8 cellular contexts compared by ENCODE assay signal in genomic region chr12:64665506-64665905, GRCh38. TPM values are rescaled to one million over a fixed set of nuclear protein-coding genes. Genes with fewer than 3 reads are reported as not detected.
A peak's percentile ranks its signal among the peaks of the same experiment; 100 is the strongest.
DNase-seq lines count a peak whose midpoint lies in the region; ATAC-seq, FAIRE-seq and TF ChIP-seq lines count a peak whose summit lies in the region.

No MANE protein-coding gene starts in this region.

- TF ChIP-seq CTCF in GM06990 (IDR thresholded peaks at IDR 0.05; ENCODE audit: insufficient read depth, low read length, poor library complexity, severe bottlenecking): no peak
- TF ChIP-seq CTCF in IMR-90 (conservative IDR thresholded peaks at IDR 0.05; ENCODE audit: low read depth, low read length): no peak
- no peak for TF ChIP-seq CTCF in bronchial epithelial cell (IDR thresholded peaks at IDR 0.05; ENCODE audit: insufficient read depth, low read length, severe bottlenecking)
- no peak for TF ChIP-seq CTCF in ovary (IDR thresholded peaks at IDR 0.05)
- TF ChIP-seq CTCF in BE2C (IDR thresholded peaks at IDR 0.05; ENCODE audit: low read depth, low read length): no peak

- peaks cover 29 to 84% of the 10 kb centered on the region in 2 experiments for H3K79me1 ChIP-seq in IMR-90 (ENCODE audit: low read depth in 1 of 2, low read length in 2 of 2)

- H3K36me3 ChIP-seq in GM06990 (ENCODE audit: control insufficient read depth, insufficient read depth, low read length) (no peaks in the 10 kb centered on the region), IMR-90 (ENCODE audit: control insufficient read depth, insufficient read depth, low read length) (no peaks in the 10 kb centered on the region), bronchial epithelial cell (ENCODE audit: control insufficient read depth, insufficient read depth, low read length) (no peaks in the 10 kb centered on the region), ovary (no peaks in the 10 kb centered on the region), BE2C (no peaks in the 10 kb centered on the region)

- H3K27ac ChIP-seq in IMR-90 (ENCODE audit: insufficient read depth, low read length) (peak overlapping the region; percentile 5; the same call in 1 of the 2 replicates), ovary (peak overlapping the region; percentile 52 to 56)

- FAIRE-seq in bronchial epithelial cell (lab: Jason Lieb, UNC): no peak

- H3K4me2 ChIP-seq in IMR-90 (ENCODE audit: low read depth, low read length): peak overlapping the region; percentile 48

- H3K9me3 ChIP-seq in IMR-90 (ENCODE audit: control insufficient read depth, insufficient read depth, low read length) (no peaks in the 10 kb centered on the region), ovary (no peaks in the 10 kb centered on the region), BE2C (no peaks in the 10 kb centered on the region)

- H3K14ac ChIP-seq in IMR-90 (replicated peaks; ENCODE audit: low read depth, low read length): peak overlapping the region; percentile 12

- dilution Hi-C loops in IMR-90 (cut with HindIII; ENCODE audit: low sequenced_read_pairs, unreplicated experiment): no loop called here

- no peak overlapping the region for H2BK15ac ChIP-seq in IMR-90 (ENCODE audit: low read depth, low read length)

- H3K4ac ChIP-seq in IMR-90 (ENCODE audit: low read depth, low read length): peak overlapping the region; percentile 30; the same call in 1 of the 2 replicates

- H3K27me3 ChIP-seq in GM06990 (replicated peaks; ENCODE audit: control insufficient read depth, insufficient read depth, low read length) (no peaks in the 10 kb centered on the region), IMR-90 (ENCODE audit: control insufficient read depth, insufficient read depth, low read length) (no peaks in the 10 kb centered on the region), bronchial epithelial cell (ENCODE audit: control insufficient read depth, insufficient read depth, low read length) (no peaks in the 10 kb centered on the region), ovary (no peaks in the 10 kb centered on the region), BE2C (no peaks in the 10 kb centered on the region)

- no peak overlapping the region for H4K8ac ChIP-seq in IMR-90 (ENCODE audit: low read depth in 2 of 2, low read length in 2 of 2)

- in situ Hi-C loops in IMR-90 (cut with MboI; ENCODE audit: low sequenced_read_pairs): no loop called here

- TF ChIP-seq POLR2A in IMR-90 (IDR thresholded peaks at IDR 0.05; ENCODE audit: low read depth, low read length) (no peak), ovary (IDR thresholded peaks at IDR 0.05) (no peak)

- TF ChIP-seq EP300 in ovary (IDR thresholded peaks at IDR 0.05): no peak

- peak overlapping the region; percentile 3 for H3K18ac ChIP-seq in IMR-90 (ENCODE audit: low read depth, low read length)

- no peak overlapping the region for H3K56ac ChIP-seq in IMR-90 (ENCODE audit: extremely low read depth, insufficient read depth, low read length)

- H3K4me1 ChIP-seq in IMR-90 (ENCODE audit: control insufficient read depth, insufficient read depth, low read length) (peaks cover 17% of the 10 kb centered on the region), ovary (ENCODE audit: insufficient read depth) (peaks cover 15% of the 10 kb centered on the region), BE2C (peaks cover 8% of the 10 kb centered on the region)

- H4K5ac ChIP-seq in IMR-90 (ENCODE audit: low read depth, low read length): no peak overlapping the region; the same call in 1 of the 2 replicates

- no TSS peak for BruUV-seq in IMR-90 (replicated peaks; lab: Mats Ljungman, UMichigan)

- ATAC-seq in GM19452 (IDR thresholded peaks at IDR 0.05; ENCODE audit: unreplicated experiment): peak; percentile 40
- no peak; the same call in 1 of the 2 replicates for ATAC-seq in IMR-90 (ENCODE audit: low read depth)
- no peak for ATAC-seq in GM21515 (IDR thresholded peaks at IDR 0.05; ENCODE audit: unreplicated experiment)

- H3K9me1 ChIP-seq in IMR-90 (ENCODE audit: insufficient read depth, low read length): peaks cover 24% of the 10 kb centered on the region

- H3K23ac ChIP-seq in IMR-90 (ENCODE audit: low read depth, low read length): no peak overlapping the region

- peak overlapping the region; percentile 13; the same call in 1 of the 2 replicates for H2BK20ac ChIP-seq in IMR-90 (ENCODE audit: low read depth, low read length)

- no CpG with 5 or more reads among the region's 4 CpGs for WGBS in IMR-90 (ENCODE audit: extremely low coverage in 2 of 2, insufficient read length in 1 of 2), 2 experiments
- 16 to 24% (median 20%) methylated on average over 4 of the region's 4 CpGs for WGBS in ovary, 3 donors

- CTCF ChIA-PET in IMR-90 (lab: Yijun Ruan, JAX): no interaction called here

- peak overlapping the region; percentile 1 for H2BK5ac ChIP-seq in IMR-90 (ENCODE audit: low read depth, low read length, poor library complexity, severe bottlenecking)

- TF ChIP-seq RAD21 in IMR-90 (IDR thresholded peaks at IDR 0.05; ENCODE audit: low read length): no peak

- H4K20me1 ChIP-seq in IMR-90 (ENCODE audit: insufficient read depth, low read length): peaks cover 58% of the 10 kb centered on the region

- no peak overlapping the region for H4K91ac ChIP-seq in IMR-90 (ENCODE audit: insufficient read depth, low read depth, low read length)

- POLR2A ChIA-PET in IMR-90 (lab: Charles Lee; ENCODE audit: unreplicated experiment): no interaction called here

- H2AK5ac ChIP-seq in IMR-90 (ENCODE audit: low read depth, low read length): peak overlapping the region; percentile 41; the same call in 1 of the 2 replicates

- H2BK120ac ChIP-seq in IMR-90 (ENCODE audit: low read depth, low read length): peak overlapping the region; percentile 9; the same call in 1 of the 2 replicates

- H3K4me3 ChIP-seq in GM06990 (replicated peaks; ENCODE audit: low read depth, low read length) (peak overlapping the region; percentile 32), IMR-90 (ENCODE audit: insufficient read depth, low read depth, low read length) (no peak overlapping the region), bronchial epithelial cell (ENCODE audit: low read depth, low read length) (no peak overlapping the region), ovary (no peak overlapping the region), BE2C (ENCODE audit: low read depth, low read length) (no peak overlapping the region)

- intact Hi-C loops in IMR-90 (cut with micrococcal nuclease) (loop anchor here (5.0 kb wide), 1 partner anchor 53 kb away; the partner anchor contains the start of gene RASSF3), ovary (cut with DNase I) (loop anchor here in 1 of 4 donors (10.0 kb wide), 1 partner anchor 51 kb away; the partner anchor contains the start of gene RASSF3)

- no peak for DNase-seq in GM06990 (ENCODE audit: extremely low read depth, insufficient read length)
- DNase-seq in IMR-90: no peak
- DNase-seq in bronchial epithelial cell (ENCODE audit: low read depth): peak; percentile 34
- no peak for DNase-seq in ovary
- no peak for DNase-seq in BE2C
- DNase-seq in GM19240 (ENCODE audit: insufficient read length, low spot score): no peak

- no peak overlapping the region for H2AFZ ChIP-seq in IMR-90 (replicated peaks; ENCODE audit: low read length, poor library complexity)

- peak overlapping the region; percentile 22 for H2AK9ac ChIP-seq in IMR-90 (replicated peaks; ENCODE audit: low read depth, low read length, poor library complexity)

- no peak overlapping the region; the same call in 1 of the 2 replicates for H3K9ac ChIP-seq in IMR-90 (ENCODE audit: low read depth, low read length)

TF ChIP-seq in IMR-90, 13 proteins besides CTCF, POLR2A, EP300 and RAD21:
- TF ChIP-seq FOS (IDR thresholded peaks at IDR 0.05; ENCODE audit: low read depth, low read length) (no peak), CEBPB (IDR thresholded peaks at IDR 0.05; ENCODE audit: low read depth, low read length) (no peak), CHD1 (IDR thresholded peaks at IDR 0.05; ENCODE audit: low read depth, low read length) (no peak), NFE2L2 (IDR thresholded peaks at IDR 0.05; ENCODE audit: low read depth, low read length) (no peak), MAZ (IDR thresholded peaks at IDR 0.05; ENCODE audit: borderline replicate concordance, low read depth, low read length) (no peak), RFX5 (IDR thresholded peaks at IDR 0.05; ENCODE audit: low read depth, low read length) (no peak), BHLHE40 (IDR thresholded peaks at IDR 0.05; ENCODE audit: low read depth, low read length) (no peak), SMC3 (IDR thresholded peaks at IDR 0.05; ENCODE audit: low read depth, low read length) (no peak), RCOR1 (IDR thresholded peaks at IDR 0.05; ENCODE audit: insufficient replicate concordance, low read length) (no peak), MXI1 (IDR thresholded peaks at IDR 0.05; ENCODE audit: borderline replicate concordance, low read depth, low read length) (no peak), MAFK (IDR thresholded peaks at IDR 0.05; ENCODE audit: low read depth, low read length) (no peak), ELK1 (IDR thresholded peaks at IDR 0.05; ENCODE audit: borderline replicate concordance, low read depth, low read length) (no peak)
- TF ChIP-seq, protein P1, sequence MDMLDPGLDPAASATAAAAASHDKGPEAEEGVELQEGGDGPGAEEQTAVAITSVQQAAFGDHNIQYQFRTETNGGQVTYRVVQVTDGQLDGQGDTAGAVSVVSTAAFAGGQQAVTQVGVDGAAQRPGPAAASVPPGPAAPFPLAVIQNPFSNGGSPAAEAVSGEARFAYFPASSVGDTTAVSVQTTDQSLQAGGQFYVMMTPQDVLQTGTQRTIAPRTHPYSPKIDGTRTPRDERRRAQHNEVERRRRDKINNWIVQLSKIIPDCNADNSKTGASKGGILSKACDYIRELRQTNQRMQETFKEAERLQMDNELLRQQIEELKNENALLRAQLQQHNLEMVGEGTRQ (IDR thresholded peaks at IDR 0.05; ENCODE audit: low read depth, low read length): no peak

RNA-seq across cellular contexts. Expression of gene RASSF3, which starts 55.2 kb away (rescaled TPM):
- total RNA-seq in IMR-90 (2012; rRNA removed): 21.4 and 39.3 TPM in 2 replicates
- polyA plus RNA-seq in IMR-90 (2012; rRNA removed): 14.2 and 18.7 TPM in 2 replicates
- polyA plus RNA-seq in IMR-90 (2012; cell fraction: cytosol; rRNA removed): 10.9 and 12.2 TPM in 2 replicates
- polyA plus RNA-seq in IMR-90 (2012; cell fraction: nucleus; rRNA removed; ENCODE audit: low replicate concordance): 8.4 and 13.6 TPM in 2 replicates
- total RNA-seq in bronchial epithelial cell: 8.7 and 9.7 TPM in 2 replicates
- total RNA-seq in ovary: 10 to 100 TPM; 20.3 to 64.5 (median 38.0) TPM
- polyA plus RNA-seq in ovary: 10 to 100 TPM; 18.2 to 31.4 TPM
- polyA plus RNA-seq in BE2C (2012; ENCODE audit: insufficient read depth, insufficient read length, low read depth): 38.4 TPM
